ENCODE assay signal across 11 cellular contexts in the genomic region with DNA sequence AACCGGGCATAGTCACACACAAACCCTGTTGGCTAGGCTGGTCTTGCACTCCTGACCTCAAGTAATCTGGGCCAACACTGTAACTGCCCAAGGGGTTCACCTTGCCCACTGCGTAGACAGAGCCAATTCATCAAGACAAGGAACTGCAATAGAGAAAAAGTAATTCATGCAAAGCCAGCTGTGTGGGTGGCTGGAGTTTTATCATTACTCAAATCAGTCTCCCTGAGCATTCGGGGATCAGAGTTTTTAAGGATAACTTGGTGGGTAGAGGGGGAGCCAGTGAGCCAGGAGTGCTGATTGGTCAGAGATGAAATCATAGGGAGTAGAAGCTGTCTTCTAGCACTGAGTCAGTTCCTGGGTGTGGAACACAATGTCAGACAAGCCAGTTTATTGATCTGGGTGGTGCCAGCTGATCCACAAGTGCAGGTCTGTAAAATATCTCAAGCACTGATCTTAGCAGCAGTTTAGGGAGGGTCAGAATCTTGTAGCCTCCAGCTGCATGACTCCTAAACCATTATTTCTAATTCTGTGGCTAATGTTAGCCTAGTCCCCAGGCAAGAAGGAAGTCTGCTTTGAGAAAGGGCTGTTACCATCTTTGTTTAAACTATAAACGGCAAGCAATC. TPM values are rescaled to one million over a fixed set of nuclear protein-coding genes. Genes with fewer than 3 reads are reported as not detected.
DNase-seq lines count a peak whose midpoint lies in the region; ATAC-seq and TF ChIP-seq lines count a peak whose summit lies in the region.
"Had no signal": no experiment of that assay in that cellular context is flagged by ENCODE, and none has a peak within 500 bp of the region (broad histone marks: within the 10 kb centered on the region; RNA-seq: fewer than 3 reads in every experiment).

No MANE protein-coding gene starts in this region.

- no peak for TF ChIP-seq POLR2A in NB4 (IDR thresholded peaks at IDR 0.05; ENCODE audit: extremely low read depth, insufficient read length)

- H3K9me2 ChIP-seq in MM.1S (replicated peaks; ENCODE audit: insufficient read depth, low read length): no peaks in the 10 kb centered on the region

- 0 out of 2 replicates have a peak, but pooled peaks cover under 1% of the 10 kb centered on the region for H3K27me3 ChIP-seq in MM.1S (replicated peaks; ENCODE audit: insufficient read depth, low read length)

- DNase-seq in EL (peak; percentile 79), NB4 (ENCODE audit: low read depth) (peak; percentile 59), amniotic epithelial cell (ENCODE audit: low read depth) (peak; percentile 16), myocyte (ENCODE audit: low read depth) (peak; percentile 11), MM.1S (no peak), NCI-H2171 (lab: John Stamatoyannopoulos, UW) (no peak)
- DNase-seq: activated CD8-positive, alpha-beta memory T cell treated with anti-CD3 and anti-CD28 coated beads for 24 hours; effector CD8-positive, alpha-beta T cell had no signal

- no peaks in the 10 kb centered on the region for H4K20me1 ChIP-seq in MM.1S (ENCODE audit: insufficient read depth, low read length)

- H2AFZ ChIP-seq in MM.1S (ENCODE audit: low read length): no peak overlapping the region

- H3K4me1 ChIP-seq in MM.1S (ENCODE audit: low read length): no peaks in the 10 kb centered on the region

- no peaks in the 10 kb centered on the region for H3F3A ChIP-seq in MM.1S (ENCODE audit: insufficient read depth, low read length)

- no peak overlapping the region for H3K9ac ChIP-seq in MM.1S (ENCODE audit: low read length)

- H3K79me2 ChIP-seq in MM.1S (ENCODE audit: low read length): no peaks in the 10 kb centered on the region

- H3K36me3 ChIP-seq in MM.1S (replicated peaks; ENCODE audit: insufficient read depth, low read length): no peaks in the 10 kb centered on the region

- no peaks in the 10 kb centered on the region for H3K9me3 ChIP-seq in MM.1S (replicated peaks; ENCODE audit: insufficient read depth, low read length)

- ATAC-seq in GM21367 (IDR thresholded peaks at IDR 0.05; ENCODE audit: unreplicated experiment): no peak
- no peak for ATAC-seq in HG02610 (IDR thresholded peaks at IDR 0.05; ENCODE audit: unreplicated experiment)

- H3K4me3 ChIP-seq in NB4 (ENCODE audit: low read depth, low read length) (no peak overlapping the region), MM.1S (ENCODE audit: low read length) (no peak overlapping the region)
- H3K4me3 ChIP-seq: lung had no signal

- H3K4me2 ChIP-seq in MM.1S (ENCODE audit: low read depth, low read length): no peak overlapping the region

- TF ChIP-seq CTCF in NB4 (IDR thresholded peaks at IDR 0.05; ENCODE audit: low read depth, low read length) (no peak), MM.1S (IDR thresholded peaks at IDR 0.05; ENCODE audit: low read length) (no peak)

- no peak overlapping the region for H3K27ac ChIP-seq in MM.1S (ENCODE audit: low read length)

RNA-seq across cellular contexts. Expression of a gene that starts 15.6 kb away (rescaled TPM):
- total RNA-seq in myocyte: 1.8 and 6.1 TPM in 2 replicates
- polyA plus RNA-seq in myocyte (2012): 2.9 TPM

RNA-seq across cellular contexts. Expression of a gene that starts 53.1 kb away (rescaled TPM):
- 143 and 200 TPM in 2 replicates for total RNA-seq in myocyte
- 88.2 TPM for polyA plus RNA-seq in myocyte (2012)

Comparison
In these comparisons a context has a peak if more than half of its experiments do, and no peak if none do; other contexts are left out.
1. DNase-seq: peak in EL (single experiment), NB4 (single experiment), amniotic epithelial cell (single experiment) and myocyte (single experiment); none in MM.1S (single experiment) and NCI-H2171 (single experiment).